ENCODE assay signal across 16 cellular contexts in genomic region chr5:97229196-97229595, GRCh38.
"Had no signal": no experiment of that assay in that cellular context is flagged by ENCODE, and none has a peak within 500 bp of the region (broad histone marks: within the 10 kb centered on the region; RNA-seq: fewer than 3 reads in every experiment).

No MANE protein-coding gene starts in this region.

- H3K4me3 ChIP-seq: mucosa of descending colon, right lobe of liver, tibial nerve had no signal

- H3K9me3 ChIP-seq: mucosa of descending colon, right lobe of liver, tibial nerve had no signal

- H3K9me3 Mint-ChIP-seq: activated T-cell treated with anti-CD3 and anti-CD28 coated beads, Interleukin-2, amount 50 U/mL, for 24 hours; dendritic cell treated with granulocyte-macrophage colony-stimulating factor and Interleukin-4, amounts not matched to agents 40 ng/mL and 50 ng/mL, for 4 days; effector memory CD8-positive, alpha-beta T cell had no signal

- H3K27me3 ChIP-seq: right lobe of liver, tibial nerve had no signal

- H3K4me3 Mint-ChIP-seq: activated CD8-positive, alpha-beta memory T cell treated with anti-CD3 and anti-CD28 coated beads, Interleukin-2, amount 10 ng/mL, durations not matched to agents 7 days and 5 days; activated naive CD8-positive, alpha-beta T cell; activated T-cell treated with anti-CD3 and anti-CD28 coated beads, Interleukin-2, amount 50 U/mL, for 24 hours; brain; dendritic cell treated with granulocyte-macrophage colony-stimulating factor and Interleukin-4, amounts not matched to agents 40 ng/mL and 50 ng/mL, for 4 days; effector memory CD8-positive, alpha-beta T cell; naive thymus-derived CD8-positive, alpha-beta T cell; stimulated activated memory B cell treated with anti-CD40 and anti-IgM and Interleukin-4, amounts not matched to agents 10 μg/mL and 1 μg/mL and 100 μg/mL, for 72 hours had no signal

- H3K36me3 Mint-ChIP-seq: activated CD8-positive, alpha-beta memory T cell treated with anti-CD3 and anti-CD28 coated beads, Interleukin-2, amount 10 ng/mL, durations not matched to agents 7 days and 5 days; activated naive CD8-positive, alpha-beta T cell; brain; naive thymus-derived CD8-positive, alpha-beta T cell; stimulated activated memory B cell treated with anti-CD40 and anti-IgM and Interleukin-4, amounts not matched to agents 10 μg/mL and 1 μg/mL and 100 μg/mL, for 72 hours had no signal

- H3K27ac ChIP-seq: right lobe of liver, tibial nerve had no signal

- H3K27me3 Mint-ChIP-seq: brain had no signal

- H3K27ac Mint-ChIP-seq: activated CD8-positive, alpha-beta memory T cell treated with anti-CD3 and anti-CD28 coated beads, Interleukin-2, amount 10 ng/mL, durations not matched to agents 7 days and 5 days; activated naive CD8-positive, alpha-beta T cell; activated T-cell treated with anti-CD3 and anti-CD28 coated beads, Interleukin-2, amount 50 U/mL, for 24 hours; brain; dendritic cell treated with granulocyte-macrophage colony-stimulating factor and Interleukin-4, amounts not matched to agents 40 ng/mL and 50 ng/mL, for 4 days; effector memory CD8-positive, alpha-beta T cell; stimulated activated memory B cell treated with anti-CD40 and anti-IgM and Interleukin-4, amounts not matched to agents 10 μg/mL and 1 μg/mL and 100 μg/mL, for 72 hours had no signal

- H3K4me1 Mint-ChIP-seq: stimulated activated memory B cell treated with anti-CD40 and anti-IgM and Interleukin-4, amounts not matched to agents 10 μg/mL and 1 μg/mL and 100 μg/mL, for 72 hours had no signal

- ATAC-seq: activated CD8-positive, alpha-beta memory T cell treated with anti-CD3 and anti-CD28 coated beads, Interleukin-2, amount 10 ng/mL, durations not matched to agents 7 days and 5 days; effector memory CD8-positive, alpha-beta T cell; mucosa of descending colon; naive thymus-derived CD8-positive, alpha-beta T cell; stimulated activated memory B cell treated with anti-CD40 and anti-IgM and Interleukin-4, amounts not matched to agents 10 μg/mL and 1 μg/mL and 100 μg/mL, for 72 hours had no signal

- H3K36me3 ChIP-seq: right lobe of liver, tibial nerve had no signal

- DNase-seq: activated CD4-positive, alpha-beta T cell treated with anti-CD3 and anti-CD28 coated beads, Interleukin-2, amount 50 U/mL, for 48 hours; activated CD4-positive, CD25-positive, alpha-beta regulatory T cell treated with anti-CD3 and anti-CD28 coated beads, Interleukin-2, amount 50 U/mL, for 72 hours; activated CD8-positive, alpha-beta memory T cell treated with anti-CD3 and anti-CD28 coated beads, Interleukin-2, amount 10 ng/mL, durations not matched to agents 7 days and 5 days; activated effector memory CD4-positive, alpha-beta T cell treated with Interleukin-2 at 50 U/mL for 16 hours; activated T-cell treated with anti-CD3 and anti-CD28 coated beads, Interleukin-2, amount 50 U/mL, for 24 hours; amygdala; effector memory CD8-positive, alpha-beta T cell; erythroblast; mucosa of descending colon; naive thymus-derived CD8-positive, alpha-beta T cell; right lobe of liver had no signal
